In genomic region chr11:2398664-2399355, GRCh38 we compare ENCODE assay signal across 8 cellular contexts. TPM values are rescaled to one million over a fixed set of nuclear protein-coding genes. Genes with fewer than 3 reads are reported as not detected.
DNase-seq lines count a peak whose midpoint lies in the region; ATAC-seq, FAIRE-seq and TF ChIP-seq lines count a peak whose summit lies in the region.

No MANE protein-coding gene starts in this region.

- TF ChIP-seq CTCF in D721Med (IDR thresholded peaks at IDR 0.05; ENCODE audit: insufficient read depth, missing control alignments) = peak; percentile 10
- no peak for TF ChIP-seq CTCF in pancreas (IDR thresholded peaks at IDR 0.05)

- WGBS in pancreas, 2 donors = 51 to 71% methylated on average over 7 of the region's 7 CpGs

- H3K27me3 ChIP-seq in effector memory CD4-positive, alpha-beta T cell (replicated peaks; ENCODE audit: control insufficient read depth, insufficient read depth, low read length, poor library complexity, severe bottlenecking) = no peaks in the 10 kb centered on the region
- H3K27me3 ChIP-seq in pancreas = no peaks in the 10 kb centered on the region

- peaks cover 22% of the 10 kb centered on the region for H3K4me1 ChIP-seq in effector memory CD4-positive, alpha-beta T cell (ENCODE audit: control insufficient read depth, insufficient read depth, low read length, poor library complexity, severe bottlenecking)
- peaks cover 8 to 18% (median 14%) of the 10 kb centered on the region in 3 donors for H3K4me1 ChIP-seq in pancreas

- H3K27ac ChIP-seq in effector memory CD4-positive, alpha-beta T cell (ENCODE audit: insufficient read depth, low read length, poor library complexity, severe bottlenecking) = peak overlapping the region; percentile 98
- H3K27ac ChIP-seq in pancreas = peak overlapping the region; percentile 90 to 96 (median 92)

- ATAC-seq in pancreas (no peak), GM18520 (IDR thresholded peaks at IDR 0.05; ENCODE audit: unreplicated experiment) (no peak)

- DNase-seq in D721Med (ENCODE audit: insufficient read length, low spot score) (no peak), NCI-H2227 treated with DMSO at 0.1 percent for 48 hours (lab: John Stamatoyannopoulos, UW) (peak; percentile 45), pancreas (no peak), NK-92 (lab: John Stamatoyannopoulos, UW; ENCODE audit: unreplicated experiment) (no peak), Kasumi-1 (lab: John Stamatoyannopoulos, UW) (no peak), HuH-7.5 (ENCODE audit: low spot score) (no peak)
- no peak for DNase-seq in effector memory CD4-positive, alpha-beta T cell

- H3K9me3 ChIP-seq in effector memory CD4-positive, alpha-beta T cell (ENCODE audit: control insufficient read depth, low read length) = no peaks in the 10 kb centered on the region
- no peaks in the 10 kb centered on the region for H3K9me3 ChIP-seq in pancreas

- intact Hi-C loops in pancreas (cut with DNase I) = no loop called here

- H3K36me3 ChIP-seq in effector memory CD4-positive, alpha-beta T cell (ENCODE audit: control insufficient read depth, insufficient read depth, low read length) = peaks cover 38% of the 10 kb centered on the region
- peaks cover 0 to 44% (median 29%) of the 10 kb centered on the region in 3 donors for H3K36me3 ChIP-seq in pancreas

- FAIRE-seq in D721Med (lab: Jason Lieb, UNC) (no peak), pancreas (lab: Jason Lieb, UNC) (no peak)

- no peak overlapping the region for H3K4me3 ChIP-seq in effector memory CD4-positive, alpha-beta T cell (ENCODE audit: insufficient read depth, low read depth, low read length, poor library complexity, severe bottlenecking)
- peak overlapping the region in 2 of 4 donors; percentile 79 to 80 for H3K4me3 ChIP-seq in pancreas

RNA-seq across cellular contexts. Expression of gene TSSC4, which starts 1.7 kb away (rescaled TPM):
- total RNA-seq in pancreas = 10 to 100 TPM; 16.8 to 27.7 (median 19.7) TPM
- 10 to 100 TPM; 54.3 to 60.0 TPM for polyA plus RNA-seq in pancreas

RNA-seq across cellular contexts. Expression of gene CD81, which starts 21.7 kb away (rescaled TPM):
- 100 to 1,000 TPM; 154 to 337 (median 236) TPM for total RNA-seq in pancreas
- 100 to 1,000 TPM; 166 to 392 TPM for polyA plus RNA-seq in pancreas

RNA-seq across cellular contexts. Expression of gene TRPM5, which starts 45.5 kb away (rescaled TPM):
- 1 to 10 TPM in 3 of 6 donors, under 1 TPM in 3; 0.51 to 2.8 (median 0.95) TPM for total RNA-seq in pancreas
- polyA plus RNA-seq in pancreas = 1 to 10 TPM; 4.3 to 4.8 TPM

RNA-seq across cellular contexts. Expression of gene KCNQ1, which starts 46.0 kb away (rescaled TPM):
- 10 to 100 TPM; 25.2 to 61.1 (median 46.7) TPM for total RNA-seq in pancreas
- polyA plus RNA-seq in pancreas = 10 to 100 TPM; 14.0 to 50.0 TPM
